Comparison of ENCODE assay signal across 8 cellular contexts in genomic region chr12:7018350-7019042, GRCh38. TPM values are rescaled to one million over a fixed set of nuclear protein-coding genes. Genes with fewer than 3 reads are reported as not detected.
DNase-seq lines count a peak whose midpoint lies in the region; TF ChIP-seq lines count a peak whose summit lies in the region.

TSS of gene LPCAT3 (minus strand) at chr12:7018476. CDS start at chr12:7018424, 52 bp downstream.

- DNase-seq in GM06990 (ENCODE audit: extremely low read depth, insufficient read length) (peak; percentile 98), HFF-Myc (ENCODE audit: extremely low read depth, low read depth) (peak; percentile 53), MV-4-11 (lab: John Stamatoyannopoulos, UW) (peak; percentile 90), SK-MEL-5 (ENCODE audit: low read depth, low spot score) (peak; percentile 93), foreskin melanocyte (peak; percentile 92), neuronal stem cell (ENCODE audit: low spot score) (peak; percentile 96)
- DNase-seq in activated naive CD4-positive, alpha-beta T cell treated with Interleukin-2 at 50 U/mL for 16 hours, result peak; percentile 98

- H3K9ac ChIP-seq in neuronal stem cell (ENCODE audit: low read depth, low read length, poor library complexity), result peak within 1 kb of the TSS; percentile 85

- no peak within 1 kb of the TSS for H4K8ac ChIP-seq in neuronal stem cell (ENCODE audit: low read depth, low read length)

- peak within 1 kb of the TSS; percentile 97 for H3K27ac ChIP-seq in neuronal stem cell (replicated peaks; ENCODE audit: low read length)

- H3K4me2 ChIP-seq in neuronal stem cell (ENCODE audit: insufficient read depth, low read length, poor library complexity, severe bottlenecking), result peak within 1 kb of the TSS; percentile 77

- no peak within 1 kb of the TSS for H2BK12ac ChIP-seq in neuronal stem cell (ENCODE audit: low read length)

- in situ Hi-C loops in SK-MEL-5 (cut with HindIII; ENCODE audit: low pct_unique_long_range_greater_than_20kb, low sequenced_read_pairs), result no loop called here

- WGBS in neuronal stem cell (ENCODE audit: extremely low coverage in 2 of 2, insufficient read length in 2 of 2, insufficient replicate concordance in 1 of 2), 2 donors, result no CpG with 5 or more reads among the region's 77 CpGs

- H3K4me3 ChIP-seq in GM06990 (replicated peaks; ENCODE audit: low read depth, low read length) (peak within 1 kb of the TSS; percentile 91), HFF-Myc (replicated peaks; ENCODE audit: low read depth, low read length) (peak within 1 kb of the TSS; percentile 82), neuronal stem cell (ENCODE audit: low read length in 2 of 2) (peak within 1 kb of the TSS; percentile 65 to 89)

- no peaks in the 10 kb centered on the region for H3K9me3 ChIP-seq in neuronal stem cell (replicated peaks in 1 of 2; ENCODE audit: control insufficient read depth in 2 of 2, insufficient read depth in 1 of 2, low read depth in 1 of 2, low read length in 2 of 2)

- peak within 1 kb of the TSS; percentile 97 for H2AFZ ChIP-seq in neuronal stem cell (ENCODE audit: low read length)

- no peaks in the 10 kb centered on the region for H3K27me3 ChIP-seq in GM06990 (replicated peaks; ENCODE audit: control insufficient read depth, insufficient read depth, low read length)
- H3K27me3 ChIP-seq in neuronal stem cell (ENCODE audit: control insufficient read depth in 3 of 3, insufficient read depth in 3 of 3, low read depth in 1 of 3, low read length in 3 of 3), result no peaks in the 10 kb centered on the region

- TF ChIP-seq CTCF in GM06990 (IDR thresholded peaks at IDR 0.05; ENCODE audit: insufficient read depth, low read length, poor library complexity, severe bottlenecking) (peak; percentile 89), HFF-Myc (IDR thresholded peaks at IDR 0.05; ENCODE audit: low read depth, low read length, missing control alignments) (peak; percentile 81), subcutaneous adipose tissue (IDR thresholded peaks at IDR 0.05; ENCODE audit: low read depth) (no peak)

- peaks cover 5% of the 10 kb centered on the region for H3K79me1 ChIP-seq in neuronal stem cell (ENCODE audit: low read depth, low read length)

- H2BK15ac ChIP-seq in neuronal stem cell (ENCODE audit: low read length), result peak within 1 kb of the TSS; percentile 32

- no peak within 1 kb of the TSS for H4K91ac ChIP-seq in neuronal stem cell (ENCODE audit: low read depth, low read length, poor library complexity)

- H2AK5ac ChIP-seq in neuronal stem cell (ENCODE audit: low read depth, low read length), result no peak within 1 kb of the TSS

- H3K4ac ChIP-seq in neuronal stem cell (ENCODE audit: low read length), result no peak within 1 kb of the TSS

- peak within 1 kb of the TSS; percentile 74 for H3K23ac ChIP-seq in neuronal stem cell (ENCODE audit: low read depth, low read length, poor library complexity)

- H2BK5ac ChIP-seq in neuronal stem cell (ENCODE audit: low read length), result peak within 1 kb of the TSS; percentile 98

- H3K36me3 ChIP-seq in GM06990 (ENCODE audit: control insufficient read depth, insufficient read depth, low read length), result 0 out of 2 replicates have a peak, but pooled peaks cover under 1% of the 10 kb centered on the region
- H3K36me3 ChIP-seq in neuronal stem cell (replicated peaks in 1 of 2; ENCODE audit: control insufficient read depth in 2 of 2, insufficient read depth in 2 of 2, low read length in 2 of 2), result peaks cover 1 to 20% of the 10 kb centered on the region in 2 donors

- peaks cover 6 to 11% of the 10 kb centered on the region in 2 donors for H3K4me1 ChIP-seq in neuronal stem cell (ENCODE audit: control insufficient read depth in 2 of 2, insufficient read depth in 1 of 2, low read depth in 1 of 2, low read length in 2 of 2)

- peak within 1 kb of the TSS; percentile 66 for H3K14ac ChIP-seq in neuronal stem cell (ENCODE audit: low read length)

- H3K18ac ChIP-seq in neuronal stem cell (ENCODE audit: low read length), result peak within 1 kb of the TSS; percentile 96

- peak within 1 kb of the TSS; percentile 16 for H2BK120ac ChIP-seq in neuronal stem cell (ENCODE audit: low read depth, low read length)

RNA-seq across cellular contexts. Expression of gene LPCAT3, which starts in this region (rescaled TPM):
- 12.9 and 15.6 TPM in 2 replicates for total RNA-seq in SK-MEL-5 (2014; rRNA removed; shearing (Covaris generic))
- 28.7 and 35.3 TPM in 2 replicates for polyA plus RNA-seq in SK-MEL-5 (2015; cell fraction: cytosol; rRNA removed)
- polyA plus RNA-seq in SK-MEL-5 (2015; cell fraction: nucleus; rRNA removed), result 22.5 and 45.3 TPM in 2 replicates
- polyA plus RNA-seq in neuronal stem cell (2013, experiment 1 of 2), result 23.8 TPM
- 23.7 TPM for polyA plus RNA-seq in neuronal stem cell (2013, experiment 2 of 2)
- total RNA-seq in subcutaneous adipose tissue, result 10 to 100 TPM; 21.8 to 55.9 (median 27.1) TPM

Comparison
In these comparisons a context has a peak if more than half of its experiments do, and no peak if none do; other contexts are left out.
1. Peak in every context shown above with its lines: DNase-seq, H3K4me3 ChIP-seq and H3K27ac ChIP-seq.